In the genomic region with DNA sequence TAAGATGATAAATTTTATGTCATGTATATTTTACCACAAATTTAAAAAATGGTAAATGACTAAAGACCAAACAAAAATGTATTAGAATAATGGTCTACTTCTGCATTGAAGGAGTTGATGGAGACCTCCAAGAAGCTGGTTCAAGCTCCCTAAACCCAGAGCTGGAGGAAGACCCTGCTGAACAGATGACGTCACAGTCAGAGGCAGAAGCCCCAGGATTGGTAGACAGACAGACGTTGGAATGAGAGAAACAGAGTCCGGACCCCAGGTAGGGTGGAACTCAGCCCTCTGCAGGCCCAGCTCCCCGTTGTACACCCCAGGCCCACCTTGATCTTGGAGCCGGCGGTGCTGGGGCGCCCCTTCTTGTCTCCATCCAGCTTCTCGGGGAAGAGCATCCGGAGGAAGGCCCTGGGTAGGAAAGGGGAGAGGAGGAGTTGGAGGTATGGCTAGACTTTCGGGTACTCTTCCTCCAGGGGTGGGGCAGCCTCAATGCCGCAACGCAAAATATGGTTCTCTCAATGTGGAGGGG, we compare ENCODE assay signal across 18 cellular contexts. TPM values are rescaled to one million over a fixed set of nuclear protein-coding genes. Genes with fewer than 3 reads are reported as not detected.
A peak's percentile ranks its signal among the peaks of the same experiment; 100 is the strongest.
DNase-seq lines count a peak whose midpoint lies in the region; ATAC-seq, FAIRE-seq and TF ChIP-seq lines count a peak whose summit lies in the region.
"Had no signal": no experiment of that assay in that cellular context is flagged by ENCODE, and none has a peak within 500 bp of the region (broad histone marks: within the 10 kb centered on the region; RNA-seq: fewer than 3 reads in every experiment).

No MANE protein-coding gene starts in this region.

- POLR2A ChIA-PET in IMR-90 (lab: Charles Lee; ENCODE audit: unreplicated experiment) (no interaction called here), K562 (lab: Yijun Ruan, JAX) (interaction anchor here (0.6 to 1.2 kb wide), 4 partner anchors 9 to 37 kb away, joined by 3 to 4 read pairs (median 4); no protein-coding TSS in a partner anchor)

- no peak for FAIRE-seq in K562 (lab: Jason Lieb, UNC)
- FAIRE-seq: A204.1, G401.6, GM12891, HTR-8/SVneo had no signal

- H3K4me2 ChIP-seq in IMR-90 (ENCODE audit: low read depth, low read length): no peak overlapping the region
- H3K4me2 ChIP-seq in K562 (ENCODE audit: insufficient read depth, low read length): no peak overlapping the region
- no peak overlapping the region for H3K4me2 ChIP-seq in osteoblast (ENCODE audit: insufficient read depth, low read length)
- H3K4me2 ChIP-seq: GM23338 had no signal

- no peak overlapping the region for H3K18ac ChIP-seq in IMR-90 (ENCODE audit: low read depth, low read length)

- H2BK15ac ChIP-seq in IMR-90 (ENCODE audit: low read depth, low read length): no peak overlapping the region

- no peak overlapping the region for H4K5ac ChIP-seq in IMR-90 (ENCODE audit: low read depth, low read length)

- no peaks in the 10 kb centered on the region for H4K20me1 ChIP-seq in IMR-90 (ENCODE audit: insufficient read depth, low read length)
- H4K20me1 ChIP-seq in K562 (replicated peaks; ENCODE audit: control insufficient read depth, insufficient read depth, low read length): no peaks in the 10 kb centered on the region
- no peaks in the 10 kb centered on the region for H4K20me1 ChIP-seq in osteoblast (ENCODE audit: insufficient read depth, low read length)

- H3K4me1 Mint-ChIP-seq in immature natural killer cell: peaks cover 0 to 3% of the 10 kb centered on the region in 2 donors
- H3K4me1 Mint-ChIP-seq: B cell, GM23338 had no signal

- DNase-seq in IMR-90 (no peak), K562 (ENCODE audit: extremely low read depth in 1 of 4, low spot score in 3 of 4) (no peak), immature natural killer cell (no peak), osteoblast (ENCODE audit: insufficient read length, low spot score, missing footprints) (peak; percentile 27), NCI-H82 (lab: John Stamatoyannopoulos, UW) (no peak), NCI-H524 treated with DMSO at 0.1 percent for 48 hours (lab: John Stamatoyannopoulos, UW) (no peak), NCI-H1694 treated with DMSO at 0.1 percent for 48 hours (lab: John Stamatoyannopoulos, UW) (no peak)
- DNase-seq: C1 segment of cervical spinal cord; CD4-positive, alpha-beta memory T cell; DMS79 treated with DMSO at 0.1 percent for 48 hours; EL had no signal

- no peaks in the 10 kb centered on the region for H3K9me3 Mint-ChIP-seq in immature natural killer cell
- H3K9me3 Mint-ChIP-seq: GM23338 had no signal

- peak overlapping the region in 5 of 6 donors; percentile 53 to 75 (median 66) for H3K27ac Mint-ChIP-seq in immature natural killer cell
- H3K27ac Mint-ChIP-seq: B cell, GM23338 had no signal

- CTCF ChIA-PET in IMR-90 (lab: Yijun Ruan, JAX) (interaction anchor here (0.6 to 0.7 kb wide), 2 partner anchors 26 to 47 kb away, joined by 3 to 4 read pairs; no protein-coding TSS in a partner anchor), K562 (lab: Yijun Ruan, JAX; ENCODE audit: low intra/inter-chr PET ratio) (no interaction called here)

- H3K9me3 ChIP-seq in IMR-90 (ENCODE audit: control insufficient read depth, insufficient read depth, low read length): no peaks in the 10 kb centered on the region
- no peaks in the 10 kb centered on the region for H3K9me3 ChIP-seq in K562 (replicated peaks; ENCODE audit: control insufficient read depth, insufficient read depth, low read depth, low read length)
- no peaks in the 10 kb centered on the region for H3K9me3 ChIP-seq in osteoblast (ENCODE audit: low read depth, low read length)
- H3K9me3 ChIP-seq: HAP-1 had no signal

- in situ Hi-C loops in IMR-90 (cut with MboI; ENCODE audit: low sequenced_read_pairs) (no loop called here), K562 (cut with MboI) (no loop called here)

- H4K8ac ChIP-seq in IMR-90 (ENCODE audit: low read depth in 2 of 2, low read length in 2 of 2): no peak overlapping the region

- H2AFZ ChIP-seq in IMR-90 (replicated peaks; ENCODE audit: low read length, poor library complexity) (no peak overlapping the region), K562 (ENCODE audit: low read depth, low read length) (no peak overlapping the region), osteoblast (ENCODE audit: low read length) (no peak overlapping the region)
- H2AFZ ChIP-seq: GM23338 had no signal

- H4K91ac ChIP-seq in IMR-90 (ENCODE audit: insufficient read depth, low read depth, low read length): no peak overlapping the region

- H2AK5ac ChIP-seq in IMR-90 (ENCODE audit: low read depth, low read length): no peak overlapping the region; the same call in 1 of the 2 replicates

- H3K14ac ChIP-seq in IMR-90 (replicated peaks; ENCODE audit: low read depth, low read length): no peak overlapping the region

- peaks cover 0 to 7% of the 10 kb centered on the region in 2 experiments; a peak in 1 of 4 replicates for H3K79me1 ChIP-seq in IMR-90 (ENCODE audit: low read depth in 1 of 2, low read length in 2 of 2)

- TF ChIP-seq CTCF in IMR-90 (conservative IDR thresholded peaks at IDR 0.05; ENCODE audit: low read depth, low read length): no peak
- TF ChIP-seq CTCF in K562 (IDR thresholded peaks at IDR 0.05 in 2 of 3, conservative IDR thresholded peaks at IDR 0.05 in 1 of 3; ENCODE audit: insufficient read depth in 2 of 3, low read depth in 1 of 3, low read length in 3 of 3): no peak
- TF ChIP-seq CTCF in osteoblast (IDR thresholded peaks at IDR 0.05; ENCODE audit: extremely low read depth, low read depth, low read length): no peak

- peak overlapping the region; percentile 60 for H2AK9ac ChIP-seq in IMR-90 (replicated peaks; ENCODE audit: low read depth, low read length, poor library complexity)

- H3K56ac ChIP-seq in IMR-90 (ENCODE audit: extremely low read depth, insufficient read depth, low read length): no peak overlapping the region

- no peak for TF ChIP-seq EP300 in K562 (IDR thresholded peaks at IDR 0.05; ENCODE audit: low read length)

- dilution Hi-C loops in IMR-90 (cut with HindIII; ENCODE audit: low sequenced_read_pairs, unreplicated experiment): no loop called here

- TF ChIP-seq RAD21 in IMR-90 (IDR thresholded peaks at IDR 0.05; ENCODE audit: low read length) (no peak), K562 (CRISPR knock-in tag; conservative IDR thresholded peaks at IDR 0.05 in 1 of 2, IDR thresholded peaks at IDR 0.05 in 1 of 2) (no peak)

- H3K23ac ChIP-seq in IMR-90 (ENCODE audit: low read depth, low read length): no peak overlapping the region

- H3K27ac ChIP-seq in IMR-90 (ENCODE audit: insufficient read depth, low read length): no peak overlapping the region
- no peak overlapping the region for H3K27ac ChIP-seq in K562 (ENCODE audit: extremely low read depth, low read depth, low read length)
- no peak overlapping the region for H3K27ac ChIP-seq in osteoblast (ENCODE audit: low read depth, low read length)

- TF ChIP-seq POLR2A in IMR-90 (IDR thresholded peaks at IDR 0.05; ENCODE audit: low read depth, low read length) (no peak), K562 (conservative IDR thresholded peaks at IDR 0.05) (no peak)

- 100% methylated on average over 2 of the region's 12 CpGs; no CpG with 5 or more reads in 1 of the 2 experiments for WGBS in IMR-90 (ENCODE audit: extremely low coverage in 2 of 2, insufficient read length in 1 of 2), 2 experiments
- 15% methylated on average over 12 of the region's 12 CpGs for WGBS in K562 (ENCODE audit: insufficient coverage, low coverage, missing lambda C conversion rate)

- H3K9ac ChIP-seq in IMR-90 (ENCODE audit: low read depth, low read length) (no peak overlapping the region), K562 (ENCODE audit: insufficient read depth in 1 of 2, low read depth in 2 of 2, low read length in 2 of 2) (no peak overlapping the region)

- peaks cover 5 to 41% (median 17%) of the 10 kb centered on the region in 3 donors for H3K36me3 Mint-ChIP-seq in immature natural killer cell

- peaks cover 1 to 12% (median 7%) of the 10 kb centered on the region in 3 donors for H3K27me3 Mint-ChIP-seq in immature natural killer cell (ENCODE audit: low read depth in 3 of 3)
- H3K27me3 Mint-ChIP-seq: B cell; CD4-positive, alpha-beta memory T cell had no signal

- no peak overlapping the region for H3K4ac ChIP-seq in IMR-90 (ENCODE audit: low read depth, low read length)

- no peak overlapping the region for H3K4me3 Mint-ChIP-seq in immature natural killer cell
- H3K4me3 Mint-ChIP-seq: B cell, GM23338 had no signal

- no peak overlapping the region for H3K4me3 ChIP-seq in IMR-90 (ENCODE audit: insufficient read depth, low read depth, low read length)
- no peak overlapping the region for H3K4me3 ChIP-seq in K562
- H3K4me3 ChIP-seq in osteoblast (ENCODE audit: insufficient read depth, low read length): no peak overlapping the region
- H3K4me3 ChIP-seq: GM23338, HAP-1 had no signal

- 0 out of 2 replicates have a peak overlapping the region, but pooled peaks have one; percentile 40 for H2BK120ac ChIP-seq in IMR-90 (ENCODE audit: low read depth, low read length)

- H3K79me2 ChIP-seq in K562 (ENCODE audit: control insufficient read depth, insufficient read depth, low read length): no peaks in the 10 kb centered on the region
- no peaks in the 10 kb centered on the region for H3K79me2 ChIP-seq in osteoblast (ENCODE audit: insufficient read depth, low read length)

- no peak overlapping the region for H2BK20ac ChIP-seq in IMR-90 (ENCODE audit: low read depth, low read length)

- no peaks in the 10 kb centered on the region for H3K27me3 ChIP-seq in IMR-90 (ENCODE audit: control insufficient read depth, insufficient read depth, low read length)
- H3K27me3 ChIP-seq in K562 (ENCODE audit: control insufficient read depth in 2 of 2, insufficient read depth in 2 of 2, low read length in 2 of 2): peaks cover 8 to 22% of the 10 kb centered on the region in 2 experiments; a peak in 3 of 5 replicates
- no peaks in the 10 kb centered on the region for H3K27me3 ChIP-seq in osteoblast (ENCODE audit: insufficient read depth, low read length)

- ATAC-seq in IMR-90 (ENCODE audit: low read depth): no peak
- no peak for ATAC-seq in K562
- ATAC-seq: GM23338 had no signal

- H3K4me1 ChIP-seq in IMR-90 (ENCODE audit: control insufficient read depth, insufficient read depth, low read length) (peaks cover 2% of the 10 kb centered on the region; the same call in 1 of the 2 replicates), K562 (replicated peaks in 1 of 2; ENCODE audit: control insufficient read depth in 2 of 2, insufficient read depth in 2 of 2, low read length in 2 of 2) (peaks cover 0 to 9% of the 10 kb centered on the region in 2 experiments; a peak in 2 of 5 replicates), osteoblast (ENCODE audit: insufficient read depth, low read length) (no peaks in the 10 kb centered on the region)
- H3K4me1 ChIP-seq: HAP-1 had no signal

- H3K9me1 ChIP-seq in IMR-90 (ENCODE audit: insufficient read depth, low read length): peaks cover 3% of the 10 kb centered on the region; the same call in 1 of the 2 replicates
- no peaks in the 10 kb centered on the region for H3K9me1 ChIP-seq in K562 (ENCODE audit: control insufficient read depth, insufficient read depth, low read length)

- H2BK5ac ChIP-seq in IMR-90 (ENCODE audit: low read depth, low read length, poor library complexity, severe bottlenecking): no peak overlapping the region

- H3K36me3 ChIP-seq in IMR-90 (ENCODE audit: control insufficient read depth, insufficient read depth, low read length) (peaks cover 6% of the 10 kb centered on the region; the same call in 1 of the 2 replicates), K562 (ENCODE audit: control insufficient read depth, insufficient read depth, low read length) (no peaks in the 10 kb centered on the region), osteoblast (ENCODE audit: insufficient read depth, low read length) (no peaks in the 10 kb centered on the region)
- H3K36me3 ChIP-seq: HAP-1 had no signal

- BruUV-seq in IMR-90 (replicated peaks; lab: Mats Ljungman, UMichigan): no TSS peak
- no TSS peak for BruUV-seq in K562 (replicated peaks; lab: Mats Ljungman, UMichigan)

- intact Hi-C loops in IMR-90 (cut with micrococcal nuclease): no loop called here
- intact Hi-C loops in K562 (cut with micrococcal nuclease): no loop called here

RNA-seq across cellular contexts. Expression of a gene that starts 25.7 kb away (rescaled TPM):
- total RNA-seq in IMR-90 (2012; rRNA removed): 1.1 and 3.2 TPM in 2 replicates
- polyA plus RNA-seq in IMR-90 (2012; rRNA removed): 14.2 and 20.8 TPM in 2 replicates
- 28.7 and 38.5 TPM in 2 replicates for polyA plus RNA-seq in IMR-90 (2012; cell fraction: cytosol; rRNA removed)
- polyA plus RNA-seq in IMR-90 (2012; cell fraction: nucleus; rRNA removed; ENCODE audit: low replicate concordance): 35.8 and 108 TPM in 2 replicates
- total RNA-seq in K562 (2011; cell fraction: chromatin; rRNA removed; ENCODE audit: low replicate concordance): 2.9 and 6.1 TPM in 2 replicates
- 8.3 and 10.9 TPM in 2 replicates for total RNA-seq in K562 (2011; cell fraction: nucleolus; rRNA removed)
- 6.6 and 9.3 TPM in 2 replicates for total RNA-seq in K562 (2011; cell fraction: nucleoplasm; rRNA removed)
- total RNA-seq in K562 (2014; rRNA removed): 3.8 and 11.0 TPM in 2 replicates
- total RNA-seq in K562 (2014; rRNA removed; fragmentation: Illumina TruSeq; extraction: Trizol): not detected in 2 replicates
- total RNA-seq in K562 (2015; rRNA removed; fragmentation: Illumina TruSeq; extraction: Trizol): 2.0 and 3.0 TPM in 2 replicates
- 25.8 and 27.2 TPM in 2 replicates for total RNA-seq in K562 (2021)
- polyA plus RNA-seq in K562 (2011; rRNA removed): 1.7 and 4.2 TPM in 2 replicates
- polyA plus RNA-seq in K562 (2011; cell fraction: cytosol; rRNA removed): 1.6 and 7.1 TPM in 2 replicates
- 10.5 and 20.0 TPM in 2 replicates for polyA plus RNA-seq in K562 (2011; cell fraction: nucleus; rRNA removed)
- 15.2 and 17.6 TPM in 2 replicates for polyA plus RNA-seq in K562 (2012)
- polyA plus RNA-seq in K562 (2014; fragmentation: Illumina TruSeq; extraction: Trizol): 2.2 and 10.2 TPM in 2 replicates
- under 1 TPM in 1 of 2 experiments, not detected in 1; 0.03 TPM for polyA plus RNA-seq in K562 (2014; fragmentation: Nextera tagmentation; extraction: Ambion mirVana)
- polyA plus RNA-seq in K562 (2014; rRNA removed): 15.6 and 16.0 TPM in 2 replicates
- polyA minus RNA-seq in K562 (2011; rRNA and poly(A)+ RNA removed): 0.46 and 0.84 TPM in 2 replicates
- 12.5 and 17.9 TPM in 2 replicates for polyA minus RNA-seq in K562 (2011; cell fraction: cytosol; rRNA and poly(A)+ RNA removed)
- polyA minus RNA-seq in K562 (2011; cell fraction: nucleus; rRNA and poly(A)+ RNA removed): 3.4 and 4.2 TPM in 2 replicates
- 10 to 100 TPM in 1 of 3 donors, 1 to 10 TPM in 2; 6.0 to 20.8 (median 8.3) TPM for polyA plus RNA-seq in immature natural killer cell
- 2.9 and 6.9 TPM in 2 replicates for total RNA-seq in osteoblast

RNA-seq across cellular contexts. Expression of a gene that starts 37.2 kb away (rescaled TPM):
- total RNA-seq in IMR-90 (2012; rRNA removed) (not detected in 2 replicates), K562 (2014; rRNA removed) (0.05 TPM in 1 of 2 replicates, not detected in the other), K562 (2014; rRNA removed; fragmentation: Illumina TruSeq; extraction: Trizol) (not detected in 2 replicates), K562 (2015; rRNA removed; fragmentation: Illumina TruSeq; extraction: Trizol) (not detected in 2 replicates), K562 (2021) (0.09 and 0.11 TPM in 2 replicates), osteoblast (under 0.01 TPM in 1 of 2 replicates, not detected in the other)
- polyA plus RNA-seq in IMR-90 (2012; rRNA removed) (0.09 TPM in 2 replicates), K562 (2011; rRNA removed) (not detected in 2 replicates), K562 (2014; fragmentation: Illumina TruSeq; extraction: Trizol) (0.07 TPM in 1 of 2 replicates, not detected in the other), K562 (2014; fragmentation: Nextera tagmentation; extraction: Ambion mirVana) (not detected), K562 (2014; rRNA removed) (not detected in 2 replicates), immature natural killer cell (1 to 10 TPM; 1.9 to 3.7 (median 2.5) TPM)
- 0.02 TPM in 1 of 2 replicates, not detected in the other for polyA plus RNA-seq in IMR-90 (2012; cell fraction: cytosol; rRNA removed)
- 0.66 and 0.70 TPM in 2 replicates for polyA plus RNA-seq in IMR-90 (2012; cell fraction: nucleus; rRNA removed; ENCODE audit: low replicate concordance)
- total RNA-seq in K562 (2011; cell fraction: chromatin; rRNA removed; ENCODE audit: low replicate concordance): 0.69 TPM in 1 of 2 replicates, not detected in the other
- total RNA-seq in K562 (2011; cell fraction: nucleolus; rRNA removed): 0.39 TPM in 1 of 2 replicates, not detected in the other
- not detected in 2 replicates for total RNA-seq in K562 (2011; cell fraction: nucleoplasm; rRNA removed)
- not detected in 2 replicates for polyA plus RNA-seq in K562 (2011; cell fraction: cytosol; rRNA removed)
- polyA plus RNA-seq in K562 (2011; cell fraction: nucleus; rRNA removed): 0.26 TPM in 1 of 2 replicates, not detected in the other
- 0.08 TPM in 1 of 2 replicates, not detected in the other for polyA plus RNA-seq in K562 (2012)
- polyA minus RNA-seq in K562 (2011; rRNA and poly(A)+ RNA removed): not detected in 2 replicates
- not detected in 2 replicates for polyA minus RNA-seq in K562 (2011; cell fraction: cytosol; rRNA and poly(A)+ RNA removed)
- not detected in 2 replicates for polyA minus RNA-seq in K562 (2011; cell fraction: nucleus; rRNA and poly(A)+ RNA removed)
- polyA plus RNA-seq: CD4-positive, alpha-beta memory T cell; GM23338 had no signal

RNA-seq across cellular contexts. Expression of a gene that starts 37.6 kb away (rescaled TPM):
- total RNA-seq in IMR-90 (2012; rRNA removed): under 0.01 and 0.18 TPM in 2 replicates
- 0.14 TPM in 2 replicates for polyA plus RNA-seq in IMR-90 (2012; rRNA removed)
- 0.19 and 0.21 TPM in 2 replicates for polyA plus RNA-seq in IMR-90 (2012; cell fraction: cytosol; rRNA removed)
- 0.32 and 0.54 TPM in 2 replicates for polyA plus RNA-seq in IMR-90 (2012; cell fraction: nucleus; rRNA removed; ENCODE audit: low replicate concordance)
- 5.4 and 19.9 TPM in 2 replicates for total RNA-seq in K562 (2011; cell fraction: chromatin; rRNA removed; ENCODE audit: low replicate concordance)
- 7.4 and 10.8 TPM in 2 replicates for total RNA-seq in K562 (2011; cell fraction: nucleolus; rRNA removed)
- 7.2 and 14.7 TPM in 2 replicates for total RNA-seq in K562 (2011; cell fraction: nucleoplasm; rRNA removed)
- total RNA-seq in K562 (2014; rRNA removed): 2.0 and 5.7 TPM in 2 replicates
- 2.6 and 2.8 TPM in 2 replicates for total RNA-seq in K562 (2014; rRNA removed; fragmentation: Illumina TruSeq; extraction: Trizol)
- total RNA-seq in K562 (2015; rRNA removed; fragmentation: Illumina TruSeq; extraction: Trizol): 8.1 and 9.4 TPM in 2 replicates
- 4.5 and 6.0 TPM in 2 replicates for total RNA-seq in K562 (2021)
- polyA plus RNA-seq in K562 (2011; rRNA removed): 3.5 and 8.1 TPM in 2 replicates
- 4.3 and 17.3 TPM in 2 replicates for polyA plus RNA-seq in K562 (2011; cell fraction: cytosol; rRNA removed)
- 5.6 and 11.4 TPM in 2 replicates for polyA plus RNA-seq in K562 (2011; cell fraction: nucleus; rRNA removed)
- 10.8 and 26.9 TPM in 2 replicates for polyA plus RNA-seq in K562 (2012)
- polyA plus RNA-seq in K562 (2014; fragmentation: Illumina TruSeq; extraction: Trizol): 5.3 and 5.6 TPM in 2 replicates
- under 1 TPM; 0.78 to 0.82 TPM for polyA plus RNA-seq in K562 (2014; fragmentation: Nextera tagmentation; extraction: Ambion mirVana)
- polyA plus RNA-seq in K562 (2014; rRNA removed): 3.0 and 4.3 TPM in 2 replicates
- 3.7 and 10.6 TPM in 2 replicates for polyA minus RNA-seq in K562 (2011; rRNA and poly(A)+ RNA removed)
- polyA minus RNA-seq in K562 (2011; cell fraction: cytosol; rRNA and poly(A)+ RNA removed): 5.9 and 10.6 TPM in 2 replicates
- 6.1 and 9.4 TPM in 2 replicates for polyA minus RNA-seq in K562 (2011; cell fraction: nucleus; rRNA and poly(A)+ RNA removed)
- 100 to 1,000 TPM; 104 to 340 (median 110) TPM for polyA plus RNA-seq in immature natural killer cell
- total RNA-seq in osteoblast: under 0.01 and 0.72 TPM in 2 replicates
